ENCODE assay signal across 4 cellular contexts in the genomic region with DNA sequence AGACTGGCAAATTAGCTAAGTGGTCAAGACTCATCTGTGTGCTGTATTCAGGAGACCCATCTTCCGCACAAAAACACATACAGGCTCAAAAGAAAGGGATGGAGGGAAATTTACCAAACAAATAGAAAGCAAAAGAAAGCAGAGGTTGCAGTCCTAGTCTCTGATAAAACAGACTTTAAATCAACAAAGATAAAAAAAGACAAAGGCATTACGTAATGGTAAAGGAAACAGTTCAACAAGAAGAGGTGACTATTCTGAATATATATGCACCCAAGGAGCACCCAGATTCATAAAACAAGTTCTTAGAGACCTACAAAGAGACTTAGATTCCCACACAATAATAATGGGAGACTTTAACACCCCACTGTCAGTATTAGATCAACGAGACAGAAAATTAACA. TPM values are rescaled to one million over a fixed set of nuclear protein-coding genes. Genes with fewer than 3 reads are reported as not detected.
"Had no signal": no experiment of that assay in that cellular context is flagged by ENCODE, and none has a peak within 500 bp of the region (broad histone marks: within the 10 kb centered on the region; RNA-seq: fewer than 3 reads in every experiment).

No MANE protein-coding gene starts in this region.

RNA-seq across cellular contexts. Expression of a gene that starts 48.8 kb away (rescaled TPM):
- total RNA-seq: IMR-90, LHCN-M2, MCF 10A, SK-MEL-5 had no signal
- polyA plus RNA-seq: IMR-90 had no signal
